ENCODE assay signal across 33 cellular contexts in the genomic region with DNA sequence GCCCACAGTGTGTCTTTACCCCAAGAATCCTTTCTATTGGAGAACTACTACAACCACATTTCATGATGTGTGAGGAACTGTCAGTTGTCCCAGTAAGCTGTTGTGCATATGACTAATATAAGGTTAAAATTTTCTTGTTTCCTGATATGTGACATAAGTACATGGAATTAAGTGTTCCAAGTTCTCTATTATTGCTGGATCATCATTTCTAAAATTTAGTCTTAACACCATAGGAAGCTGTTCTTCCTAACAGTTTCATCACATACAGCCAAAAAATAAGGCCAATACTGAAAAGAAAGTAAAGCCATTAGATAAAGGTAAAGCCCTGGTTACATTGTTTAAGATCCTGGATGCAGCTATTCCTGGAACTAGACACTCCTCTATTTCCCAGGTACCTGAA.
"Had no signal": no experiment of that assay in that cellular context is flagged by ENCODE, and none has a peak within 500 bp of the region (broad histone marks: within the 10 kb centered on the region; RNA-seq: fewer than 3 reads in every experiment).

No MANE protein-coding gene starts in this region.

- ATAC-seq: activated naive CD4-positive, alpha-beta T cell treated with anti-CD3 and anti-CD28 coated beads, Interleukin-2, amount 50 U/mL, for 72 hours; activated naive CD8-positive, alpha-beta T cell treated with anti-CD3 and anti-CD28 coated beads, Interleukin-2, amount 50 U/mL, for 24 hours; activated T-cell treated with anti-CD3 and anti-CD28 coated beads, Interleukin-2, amount 50 U/mL, for 4 hours; activated T-cell treated with anti-CD3 and anti-CD28 coated beads, Interleukin-2, amount 50 U/mL, for 72 hours; activated T-helper 17 cell treated with anti-CD3 and anti-CD28 coated beads, Interleukin-2, amount 50 U/mL, for 72 hours; body of pancreas had no signal

- H3K4me3 ChIP-seq: adrenal gland, ascending aorta, body of pancreas, breast epithelium, cardiac muscle cell had no signal

- H3K27ac ChIP-seq: adrenal gland, ascending aorta, body of pancreas, brain microvascular endothelial cell, breast epithelium, cardiac muscle cell had no signal

- H3K36me3 ChIP-seq: adrenal gland, ascending aorta, brain microvascular endothelial cell, breast epithelium, cardiac muscle cell had no signal

- DNase-seq: activated effector memory CD4-positive, alpha-beta T cell treated with anti-CD3 and anti-CD28 coated beads, Interleukin-2, amount 50 U/mL, for 16 hours; activated effector memory CD4-positive, alpha-beta T cell treated with Interleukin-2 at 50 U/mL for 16 hours; activated gamma-delta T cell; activated gamma-delta T cell treated with Interleukin-2 at 50 U/mL for 16 hours; activated naive CD4-positive, alpha-beta T cell; activated naive CD4-positive, alpha-beta T cell treated with anti-CD3 and anti-CD28 coated beads for 36 hours; activated naive CD4-positive, alpha-beta T cell treated with anti-CD3 and anti-CD28 coated beads, Interleukin-2, amount 10 ng/mL, durations not matched to agents 7 days and 5 days; activated naive CD4-positive, alpha-beta T cell treated with anti-CD3 and anti-CD28 coated beads, Interleukin-2, amount 50 U/mL, for 16 hours; activated naive CD4-positive, alpha-beta T cell treated with Interleukin-2 at 50 U/mL for 16 hours; activated naive CD8-positive, alpha-beta T cell treated with anti-CD3 and anti-CD28 coated beads for 36 hours; activated naive CD8-positive, alpha-beta T cell treated with anti-CD3 and anti-CD28 coated beads, Interleukin-2, amount 10 ng/mL, durations not matched to agents 7 days and 5 days; activated naive CD8-positive, alpha-beta T cell treated with anti-CD3 and anti-CD28 coated beads, Interleukin-2, amount 50 U/mL, for 24 hours; activated T-cell treated with anti-CD3 and anti-CD28 coated beads, Interleukin-2, amount 50 U/mL, for 24 hours; activated T-cell treated with anti-CD3 and anti-CD28 coated beads, Interleukin-2, amount 50 U/mL, for 4 hours; activated T-cell treated with anti-CD3 and anti-CD28 coated beads, Interleukin-2, amount 50 U/mL, for 48 hours; activated T-cell treated with anti-CD3 and anti-CD28 coated beads, Interleukin-2, amount 50 U/mL, for 72 hours; adrenal gland; amniotic stem cell; amygdala; anterior cingulate cortex; aorta; body of pancreas; brain microvascular endothelial cell; caudate nucleus; central memory CD4-positive, alpha-beta T cell; cerebellar nuclear complex had no signal

- FAIRE-seq: astrocyte, bronchial epithelial cell had no signal

- H3K4me1 ChIP-seq: adrenal gland, ascending aorta, body of pancreas, breast epithelium had no signal

- H3K27me3 ChIP-seq: adrenal gland, ascending aorta, body of pancreas, brain microvascular endothelial cell, breast epithelium, cardiac muscle cell had no signal

- H3K9me3 ChIP-seq: adrenal gland, ascending aorta, body of pancreas, breast epithelium had no signal
